ENCODE assay signal across 21 cellular contexts in genomic region chr5:167792538-167792937, GRCh38.
DNase-seq lines count a peak whose midpoint lies in the region; ATAC-seq and TF ChIP-seq lines count a peak whose summit lies in the region.
"Had no signal": no experiment of that assay in that cellular context is flagged by ENCODE, and none has a peak within 500 bp of the region (broad histone marks: within the 10 kb centered on the region; RNA-seq: fewer than 3 reads in every experiment).

No MANE protein-coding gene starts in this region.

- WGBS in HUES64 = 17% methylated on average over 7 of the region's 7 CpGs
- WGBS in ectodermal cell, 2 experiments = 14 to 20% methylated on average over 7 of the region's 7 CpGs

- H3K4me3 ChIP-seq in A673 (ENCODE audit: low read depth, low read length, poor library complexity, severe bottlenecking) (no peak overlapping the region), HUES64 (ENCODE audit: low read length) (no peak overlapping the region), ectodermal cell (ENCODE audit: insufficient read depth, low read depth, low read length) (no peak overlapping the region), osteoblast (ENCODE audit: insufficient read depth, low read length) (no peak overlapping the region)
- H3K4me3 ChIP-seq: MG63 had no signal

- CTCF ChIA-PET in A673 (lab: Charles Lee) = no interaction called here

- POLR2A ChIA-PET in A673 (lab: Charles Lee; ENCODE audit: low non-redundant PET) = interaction anchor here (0.7 kb wide), 1 partner anchor 11 kb away, joined by 7 read pairs; no protein-coding TSS in a partner anchor

- H3K9me3 ChIP-seq in A673 (ENCODE audit: low read depth, low read length, poor library complexity, severe bottlenecking) (no peaks in the 10 kb centered on the region), HUES64 (ENCODE audit: insufficient read depth, low read depth, low read length) (no peaks in the 10 kb centered on the region), ectodermal cell (ENCODE audit: control insufficient read depth, low read length) (no peaks in the 10 kb centered on the region), osteoblast (ENCODE audit: low read depth, low read length) (no peaks in the 10 kb centered on the region)
- H3K9me3 ChIP-seq: BE2C, MG63, SK-N-SH had no signal

- H3K4me2 ChIP-seq in osteoblast (ENCODE audit: insufficient read depth, low read length) = no peak overlapping the region
- H3K4me2 ChIP-seq: SK-N-SH had no signal

- H3K4me1 ChIP-seq in A673 (ENCODE audit: insufficient read depth, low read length, poor library complexity, severe bottlenecking) (peaks cover 15% of the 10 kb centered on the region), HUES64 (ENCODE audit: insufficient read depth, low read length) (peaks cover 17% of the 10 kb centered on the region), ectodermal cell (ENCODE audit: control insufficient read depth, insufficient read depth, low read length) (peaks cover 13% of the 10 kb centered on the region), osteoblast (ENCODE audit: insufficient read depth, low read length) (peaks cover 9% of the 10 kb centered on the region)
- H3K4me1 ChIP-seq: BE2C had no signal

- intact Hi-C loops in A673 (cut with micrococcal nuclease; ENCODE audit: unreplicated experiment) = no loop called here

- H4K20me1 ChIP-seq in osteoblast (ENCODE audit: insufficient read depth, low read length) = no peaks in the 10 kb centered on the region

- BruUV-seq in A673 (replicated peaks; lab: Mats Ljungman, UMichigan) = no TSS peak

- H3K79me2 ChIP-seq in osteoblast (ENCODE audit: insufficient read depth, low read length) = no peaks in the 10 kb centered on the region

- H3K27ac ChIP-seq in A673 (ENCODE audit: low read depth, low read length, poor library complexity, severe bottlenecking) (no peak overlapping the region), HUES64 (ENCODE audit: low read depth, low read length) (peak overlapping the region; percentile 19; the same call in 1 of the 2 replicates), ectodermal cell (ENCODE audit: insufficient read depth, low read depth, low read length, poor library complexity, severe bottlenecking) (peak overlapping the region; percentile 9), osteoblast (ENCODE audit: low read depth, low read length) (no peak overlapping the region)

- H2AFZ ChIP-seq in osteoblast (ENCODE audit: low read length) = no peak overlapping the region

- no peak for TF ChIP-seq CTCF in A673 (conservative IDR thresholded peaks at IDR 0.05; ENCODE audit: low read depth, low read length)
- TF ChIP-seq CTCF in osteoblast (IDR thresholded peaks at IDR 0.05; ENCODE audit: extremely low read depth, low read depth, low read length) = no peak

- no peak for ATAC-seq in HG02870 (IDR thresholded peaks at IDR 0.05; ENCODE audit: unreplicated experiment)

- DNase-seq in A673 (ENCODE audit: low spot score) (peak; percentile 62), iPS-NIHi7 (ENCODE audit: extremely low spot score) (peak; percentile 17), RPMI8226 (no peak), osteoblast (ENCODE audit: insufficient read length, low spot score, missing footprints) (no peak)
- DNase-seq in activated CD4-positive, alpha-beta T cell treated with anti-CD3 and anti-CD28 coated beads for 1 hour = no peak
- DNase-seq: BE2C; CD4-positive, CD25-positive, alpha-beta regulatory T cell; COR-L47; DMS 273 treated with DMSO at 0.1 percent for 48 hours; DND-41; Kasumi-1; MG63; NCI-H1105; NCI-H2081 treated with DMSO at 0.1 percent for 48 hours; NCI-H510A treated with DMSO at 0.1 percent for 48 hours; NCI-H82; SHP77 treated with DMSO at 0.1 percent for 48 hours; SK-N-SH had no signal

- no peak overlapping the region for H3K9ac ChIP-seq in HUES64 (ENCODE audit: low read depth, low read length)
- H3K9ac ChIP-seq: SK-N-SH had no signal

- H3K36me3 ChIP-seq in A673 (ENCODE audit: insufficient read depth, low read length, poor library complexity, severe bottlenecking) (no peaks in the 10 kb centered on the region), HUES64 (ENCODE audit: insufficient read depth, low read length) (no peaks in the 10 kb centered on the region), ectodermal cell (ENCODE audit: control insufficient read depth, insufficient read depth, low read length) (no peaks in the 10 kb centered on the region), osteoblast (ENCODE audit: insufficient read depth, low read length) (no peaks in the 10 kb centered on the region)
- H3K36me3 ChIP-seq: BE2C, MG63 had no signal

- H3K27me3 ChIP-seq in A673 (replicated peaks; ENCODE audit: insufficient read depth, low read depth, low read length, poor library complexity) (no peaks in the 10 kb centered on the region), HUES64 (ENCODE audit: insufficient read depth, low read length) (no peaks in the 10 kb centered on the region), ectodermal cell (ENCODE audit: control insufficient read depth, insufficient read depth, low read length, poor library complexity, severe bottlenecking) (no peaks in the 10 kb centered on the region), osteoblast (ENCODE audit: insufficient read depth, low read length) (no peaks in the 10 kb centered on the region)
- H3K27me3 ChIP-seq: BE2C, MG63 had no signal

Comparison
In these comparisons a context has a peak if more than half of its experiments do, and no peak if none do; other contexts are left out.
1. DNase-seq: peak in A673 (single experiment) and iPS-NIHi7 (single experiment); none in activated CD4-positive, alpha-beta T cell treated with anti-CD3 and anti-CD28 coated beads for 1 hour (single experiment), RPMI8226 (single experiment) and osteoblast (single experiment).
2. H3K27ac ChIP-seq: peak in HUES64 (single experiment) and ectodermal cell (single experiment); none in A673 (single experiment) and osteoblast (single experiment).